In the genomic region with DNA sequence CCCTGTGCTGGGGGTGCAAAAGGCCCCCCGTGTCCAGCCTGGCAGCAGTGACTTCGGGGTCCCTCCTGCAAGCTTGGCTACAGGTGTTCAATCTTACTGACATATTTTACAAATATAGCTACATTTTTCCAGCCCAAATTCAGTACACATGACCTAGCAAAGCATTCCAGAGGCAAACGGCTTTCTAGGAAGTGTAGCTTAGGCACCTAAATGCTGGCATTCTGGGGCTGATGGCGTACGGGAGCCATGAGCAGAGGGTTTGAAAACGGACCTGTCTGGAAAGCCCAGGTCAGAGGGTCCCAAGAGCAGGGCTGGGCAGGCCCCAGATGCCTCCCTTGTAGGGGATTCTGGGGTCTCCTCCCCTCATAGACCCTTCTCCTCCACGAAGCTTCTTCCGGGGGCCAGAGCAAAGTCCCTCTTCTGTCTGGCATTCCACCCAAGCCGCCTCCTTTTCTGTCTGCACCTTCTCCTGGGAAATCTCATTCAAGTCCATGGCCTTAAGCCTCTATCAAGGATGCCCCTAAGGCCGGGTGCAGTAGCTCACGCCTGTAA, we compare ENCODE assay signal across 8 cellular contexts.
DNase-seq lines count a peak whose midpoint lies in the region; ATAC-seq and TF ChIP-seq lines count a peak whose summit lies in the region.

No MANE protein-coding gene starts in this region.

- H3K27me3 Mint-ChIP-seq in MCF 10A (ENCODE audit: insufficient read depth, unreplicated experiment): no peaks in the 10 kb centered on the region
- peaks cover 15 to 24% of the 10 kb centered on the region in 2 donors for H3K27me3 Mint-ChIP-seq in natural killer cell treated with Interleukin-12 subunit alpha and Interleukin-12 subunit beta and Interleukin-15 and Interleukin-18, amount 100 ng/mL, for 72 hours

- ATAC-seq in Right ventricle myocardium inferior (no peak), left cardiac atrium (no peak), upper lobe of left lung (ENCODE audit: low FRiP score in 2 of 2) (no peak)
- no peak for ATAC-seq in natural killer cell treated with Interleukin-12 subunit alpha and Interleukin-12 subunit beta and Interleukin-15 and Interleukin-18, amount 100 ng/mL, for 72 hours

- intact Hi-C loops in Right ventricle myocardium inferior (cut with DNase I) (loop anchor here (2.0 to 10.0 kb wide), 3 partner anchors 63 to 231 kb away; a partner anchor contains a TSS), left cardiac atrium (cut with DNase I) (loop anchor here (5.0 to 10.0 kb wide), 4 partner anchors 49 to 279 kb away; a partner anchor contains a TSS), MCF 10A (cut with micrococcal nuclease) (loop anchor here (1.0 to 10.0 kb wide), 5 partner anchors 88 to 411 kb away; a partner anchor contains a TSS), head of caudate nucleus (cut with DNase I) (loop anchor here (5.0 to 10.0 kb wide), 3 partner anchors 64 to 229 kb away; a partner anchor contains a TSS)

- TF ChIP-seq CTCF in MCF 10A (IDR thresholded peaks at IDR 0.05; ENCODE audit: unreplicated experiment) (no peak), upper lobe of left lung (IDR thresholded peaks at IDR 0.05) (no peak)

- no peak for TF ChIP-seq EP300 in upper lobe of left lung (IDR thresholded peaks at IDR 0.05)

- peak overlapping the region; percentile 46 to 69 for H3K4me3 ChIP-seq in mucosa of rectum (ENCODE audit: low read length in 2 of 2)
- H3K4me3 ChIP-seq in upper lobe of left lung: peak overlapping the region in 2 of 4 donors; percentile 16 to 30

- no peaks in the 10 kb centered on the region for H3K27me3 ChIP-seq in mucosa of rectum (ENCODE audit: control insufficient read depth in 2 of 2, insufficient read depth in 2 of 2, low read length in 2 of 2)
- H3K27me3 ChIP-seq in upper lobe of left lung: no peaks in the 10 kb centered on the region

- no peaks in the 10 kb centered on the region for H3K36me3 ChIP-seq in mucosa of rectum (ENCODE audit: control insufficient read depth in 2 of 2, insufficient read depth in 2 of 2, low read length in 2 of 2)
- H3K36me3 ChIP-seq in upper lobe of left lung: no peaks in the 10 kb centered on the region

- no TSS peak for BruUV-seq in MCF 10A (replicated peaks; lab: Mats Ljungman, UMichigan)

- TF ChIP-seq POLR2A in upper lobe of left lung (IDR thresholded peaks at IDR 0.05): no peak

- H3K27ac Mint-ChIP-seq in MCF 10A (ENCODE audit: low read depth, unreplicated experiment): peak overlapping the region; percentile 85
- H3K27ac Mint-ChIP-seq in natural killer cell treated with Interleukin-12 subunit alpha and Interleukin-12 subunit beta and Interleukin-15 and Interleukin-18, amount 100 ng/mL, for 72 hours: no peak overlapping the region

- H3K4me1 Mint-ChIP-seq in MCF 10A (ENCODE audit: insufficient read depth, unreplicated experiment): peaks cover 26% of the 10 kb centered on the region
- H3K4me1 Mint-ChIP-seq in natural killer cell treated with Interleukin-12 subunit alpha and Interleukin-12 subunit beta and Interleukin-15 and Interleukin-18, amount 100 ng/mL, for 72 hours (ENCODE audit: low read depth in 2 of 2): no peaks in the 10 kb centered on the region

- H3K9ac ChIP-seq in mucosa of rectum (ENCODE audit: low read depth in 1 of 2, low read length in 2 of 2): peak overlapping the region; percentile 49 to 59

- WGBS in upper lobe of left lung, 2 donors: 77 to 83% methylated on average over 11 of the region's 11 CpGs

- no peaks in the 10 kb centered on the region for H3K36me3 Mint-ChIP-seq in MCF 10A (ENCODE audit: insufficient read depth, unreplicated experiment)
- no peaks in the 10 kb centered on the region for H3K36me3 Mint-ChIP-seq in natural killer cell treated with Interleukin-12 subunit alpha and Interleukin-12 subunit beta and Interleukin-15 and Interleukin-18, amount 100 ng/mL, for 72 hours

- POLR2A ChIA-PET in MCF 10A (lab: Yijun Ruan, JAX): interaction anchor here (0.6 to 2.9 kb wide), 12 partner anchors 36 to 311 kb away, joined by 3 to 25 read pairs (median 4); a partner anchor contains a TSS

- CTCF ChIA-PET in MCF 10A (lab: Yijun Ruan, JAX): interaction anchor here (0.5 to 7.5 kb wide), 46 partner anchors 11 to 661 kb away, joined by 3 to 137 read pairs (median 4); a partner anchor contains a TSS

- H3K27ac ChIP-seq in mucosa of rectum (ENCODE audit: low read depth in 2 of 2, low read length in 2 of 2) (no peak overlapping the region), upper lobe of left lung (peak overlapping the region in 3 of 4 donors; percentile 0 to 53 (median 23))

- no peaks in the 10 kb centered on the region for H3K9me3 ChIP-seq in mucosa of rectum (ENCODE audit: control insufficient read depth in 2 of 2, low read length in 2 of 2)
- no peaks in the 10 kb centered on the region for H3K9me3 ChIP-seq in upper lobe of left lung

- peak; percentile 11 for DNase-seq in Right ventricle myocardium inferior (ENCODE audit: missing footprints)
- DNase-seq in left cardiac atrium: no peak
- DNase-seq in MCF 10A (ENCODE audit: unreplicated experiment): no peak
- no peak for DNase-seq in upper lobe of left lung
- no peak for DNase-seq in natural killer cell treated with Interleukin-12 subunit alpha and Interleukin-12 subunit beta and Interleukin-15 and Interleukin-18, amount 100 ng/mL, for 72 hours (ENCODE audit: low spot score)
- no peak for DNase-seq in head of caudate nucleus
- no peak for DNase-seq in AG20443 (ENCODE audit: low spot score)

- peak overlapping the region; percentile 44 for H3K4me3 Mint-ChIP-seq in MCF 10A (ENCODE audit: unreplicated experiment)
- no peak overlapping the region for H3K4me3 Mint-ChIP-seq in natural killer cell treated with Interleukin-12 subunit alpha and Interleukin-12 subunit beta and Interleukin-15 and Interleukin-18, amount 100 ng/mL, for 72 hours

- H3K9me3 Mint-ChIP-seq in MCF 10A (ENCODE audit: unreplicated experiment): no peaks in the 10 kb centered on the region
- no peaks in the 10 kb centered on the region for H3K9me3 Mint-ChIP-seq in natural killer cell treated with Interleukin-12 subunit alpha and Interleukin-12 subunit beta and Interleukin-15 and Interleukin-18, amount 100 ng/mL, for 72 hours

- peaks cover 9 to 16% of the 10 kb centered on the region in 2 donors for H3K4me1 ChIP-seq in mucosa of rectum (ENCODE audit: control insufficient read depth in 2 of 2, insufficient read depth in 2 of 2, low read length in 2 of 2)
- H3K4me1 ChIP-seq in upper lobe of left lung: peaks cover 11 to 21% (median 15%) of the 10 kb centered on the region in 4 donors

Comparison
In these comparisons a context has a peak if more than half of its experiments do, and no peak if none do; other contexts are left out.
1. H3K27ac ChIP-seq: peak in upper lobe of left lung (3 of 4); none in mucosa of rectum (0 of 2).